In genomic region chr3:13236774-13237173, GRCh38 we compare ENCODE assay signal across 14 cellular contexts.
DNase-seq lines count a peak whose midpoint lies in the region; ATAC-seq and TF ChIP-seq lines count a peak whose summit lies in the region.
"Had no signal": no experiment of that assay in that cellular context is flagged by ENCODE, and none has a peak within 500 bp of the region (broad histone marks: within the 10 kb centered on the region; RNA-seq: fewer than 3 reads in every experiment).

No MANE protein-coding gene starts in this region.

- H4K20me1 ChIP-seq in SK-N-SH (ENCODE audit: insufficient read depth) (no peaks in the 10 kb centered on the region), DND-41 (ENCODE audit: insufficient read depth, low read length) (0 out of 2 replicates have a peak, but pooled peaks cover 3% of the 10 kb centered on the region), OCI-LY7 (ENCODE audit: insufficient read depth, low read length) (no peaks in the 10 kb centered on the region)

- 47% methylated on average over 4 of the region's 8 CpGs for WGBS in SK-N-SH (ENCODE audit: low lambda C conversion rate)

- POLR2A ChIA-PET in SK-N-SH (lab: Yijun Ruan, JAX) (no interaction called here), OCI-LY7 (lab: Charles Lee) (no interaction called here)

- H3K9me2 ChIP-seq in SK-N-SH, result no peaks in the 10 kb centered on the region
- H3K9me2 ChIP-seq in OCI-LY7 (ENCODE audit: insufficient read depth, low read length), result no peaks in the 10 kb centered on the region

- H3K4me2 ChIP-seq in SK-N-SH, result no peak overlapping the region
- H3K4me2 ChIP-seq in DND-41 (ENCODE audit: insufficient read depth, low read length), result no peak overlapping the region
- H3K4me2 ChIP-seq in OCI-LY7 (ENCODE audit: low read length), result peak overlapping the region; percentile 5
- H3K4me2 ChIP-seq: KMS-11 had no signal

- CTCF ChIA-PET in SK-N-SH (lab: Yijun Ruan, JAX), result interaction anchor here (1.4 to 1.5 kb wide), 2 partner anchors 15 to 144 kb away, joined by 3 to 4 read pairs; no protein-coding TSS in a partner anchor
- CTCF ChIA-PET in OCI-LY7 (lab: Charles Lee; ENCODE audit: unreplicated experiment), result no interaction called here

- no peaks in the 10 kb centered on the region for H3K9me3 ChIP-seq in SK-N-SH
- H3K9me3 ChIP-seq in DND-41 (ENCODE audit: insufficient read depth, low read length, severe bottlenecking), result no peaks in the 10 kb centered on the region
- no peaks in the 10 kb centered on the region for H3K9me3 ChIP-seq in OCI-LY7 (ENCODE audit: low read length)
- H3K9me3 ChIP-seq: Caco-2 had no signal

- H3K27me3 ChIP-seq in SK-N-SH (ENCODE audit: insufficient read depth) (no peaks in the 10 kb centered on the region; the same call in 1 of the 2 replicates), DND-41 (ENCODE audit: insufficient read depth, low read length, poor library complexity) (no peaks in the 10 kb centered on the region)

- intact Hi-C loops in OCI-LY7 (cut with micrococcal nuclease; ENCODE audit: unreplicated experiment), result loop anchor here (10.0 kb wide), 2 partner anchors 142 to 218 kb away; no protein-coding TSS in a partner anchor

- H2AFZ ChIP-seq in SK-N-SH (ENCODE audit: low read depth), result no peak overlapping the region
- no peak overlapping the region for H2AFZ ChIP-seq in DND-41 (ENCODE audit: low read depth, low read length)
- no peak overlapping the region for H2AFZ ChIP-seq in OCI-LY7 (ENCODE audit: low read length)

- peak; percentile 19 for DNase-seq in SK-N-SH
- peak; percentile 8 for DNase-seq in 8988T
- no peak for DNase-seq in DND-41
- peak; percentile 23 for DNase-seq in OCI-LY7 (ENCODE audit: low spot score)
- DNase-seq in D341Med (ENCODE audit: low spot score), result no peak
- DNase-seq in activated naive CD4-positive, alpha-beta T cell treated with Interleukin-2 at 50 U/mL for 16 hours, result no peak
- DNase-seq in HCEC 1CT, result no peak
- DNase-seq: Caco-2; CD4-positive, alpha-beta T cell; DMS153; H9 had no signal

- H3K9ac ChIP-seq in SK-N-SH (no peak overlapping the region), DND-41 (ENCODE audit: low read depth, low read length) (no peak overlapping the region)
- H3K9ac ChIP-seq: KMS-11 had no signal

- TF ChIP-seq RAD21 in SK-N-SH (IDR thresholded peaks at IDR 0.05; ENCODE audit: low read length), result no peak

- BruUV-seq in OCI-LY7 (replicated peaks; lab: Mats Ljungman, UMichigan), result no TSS peak

- TF ChIP-seq CTCF in SK-N-SH (IDR thresholded peaks at IDR 0.05) (no peak), DND-41 (IDR thresholded peaks at IDR 0.05; ENCODE audit: borderline replicate concordance, extremely low read depth, low read length, poor library complexity, severe bottlenecking) (no peak), OCI-LY7 (conservative IDR thresholded peaks at IDR 0.05; ENCODE audit: low read length) (no peak)

- no peaks in the 10 kb centered on the region for H3F3A ChIP-seq in SK-N-SH (replicated peaks; ENCODE audit: insufficient read depth)

- no peak overlapping the region for H3K4me3 ChIP-seq in SK-N-SH (ENCODE audit: low read depth in 2 of 2, low read length in 1 of 2)
- no peak overlapping the region for H3K4me3 ChIP-seq in DND-41 (ENCODE audit: low read depth in 1 of 2, low read length in 2 of 2)
- no peak overlapping the region for H3K4me3 ChIP-seq in OCI-LY7 (ENCODE audit: low read depth, low read length, poor library complexity, severe bottlenecking)

- TF ChIP-seq EP300 in SK-N-SH (IDR thresholded peaks at IDR 0.05; ENCODE audit: borderline replicate concordance in 1 of 2, low read depth in 1 of 2, low read length in 1 of 2), result no peak

- no peak for ATAC-seq in SK-N-SH treated with all-trans-retinoic acid at 6 μM for 48 hours
- ATAC-seq in DND-41 (ENCODE audit: insufficient read depth, low read depth), result no peak

- no peaks in the 10 kb centered on the region for H3K79me2 ChIP-seq in SK-N-SH (ENCODE audit: insufficient read depth)
- no peaks in the 10 kb centered on the region for H3K79me2 ChIP-seq in DND-41 (ENCODE audit: insufficient read depth, low read length)
- no peaks in the 10 kb centered on the region for H3K79me2 ChIP-seq in OCI-LY7 (ENCODE audit: insufficient read depth, low read depth, low read length)

- H3K36me3 ChIP-seq in SK-N-SH (replicated peaks in 1 of 2; ENCODE audit: control insufficient read depth in 1 of 2, insufficient read depth in 2 of 2, low read length in 1 of 2) (no peaks in the 10 kb centered on the region), DND-41 (ENCODE audit: insufficient read depth, low read length) (no peaks in the 10 kb centered on the region), OCI-LY7 (ENCODE audit: insufficient read depth, low read length) (no peaks in the 10 kb centered on the region)

- H3K27ac ChIP-seq in SK-N-SH (ENCODE audit: low read depth in 2 of 2, low read length in 1 of 2) (no peak overlapping the region), DND-41 (ENCODE audit: low read length) (peak overlapping the region; percentile 89), OCI-LY7 (ENCODE audit: low read depth, low read length, poor library complexity, severe bottlenecking) (no peak overlapping the region)
- H3K27ac ChIP-seq: C4-2B, KMS-11 had no signal

- H3K4me1 ChIP-seq in SK-N-SH (ENCODE audit: control insufficient read depth in 1 of 2, insufficient read depth in 2 of 2, low read depth in 1 of 2, low read length in 1 of 2) (no peaks in the 10 kb centered on the region), DND-41 (ENCODE audit: insufficient read depth, low read length) (peaks cover 40% of the 10 kb centered on the region), OCI-LY7 (ENCODE audit: insufficient read depth, low read length, poor library complexity, severe bottlenecking) (peaks cover 47% of the 10 kb centered on the region)
- H3K4me1 ChIP-seq: Caco-2 had no signal

TF ChIP-seq in SK-N-SH, 30 proteins besides CTCF, POLR2A, EP300 and RAD21 (continues in another document):
- no peak for TF ChIP-seq SMC3 (IDR thresholded peaks at IDR 0.05; ENCODE audit: low read depth, low read length)
- no peak for TF ChIP-seq MAX (IDR thresholded peaks at IDR 0.05; ENCODE audit: low read depth)
- TF ChIP-seq IRF3 (IDR thresholded peaks at IDR 0.05; ENCODE audit: low read depth, low read length), result no peak
- TF ChIP-seq MXI1 (IDR thresholded peaks at IDR 0.05; ENCODE audit: low read depth, low read length), result no peak

TF ChIP-seq in SK-N-SH treated with all-trans-retinoic acid at 6 μM for 48 hours, 23 proteins besides CTCF, POLR2A, EP300 and RAD21 (continues in another document):
- TF ChIP-seq CSDC2 (CRISPR knock-in tag; IDR thresholded peaks at IDR 0.05) (no peak), ZNF70 (CRISPR knock-in tag; IDR thresholded peaks at IDR 0.05) (no peak), BACH2 (CRISPR knock-in tag; IDR thresholded peaks at IDR 0.05; ENCODE audit: borderline replicate concordance) (no peak), ESRRG (CRISPR knock-in tag; IDR thresholded peaks at IDR 0.05) (no peak), POU6F1 (CRISPR knock-in tag; IDR thresholded peaks at IDR 0.05; ENCODE audit: borderline replicate concordance, low read depth) (no peak), ISL1 (CRISPR knock-in tag; IDR thresholded peaks at IDR 0.05) (no peak), PATZ1 (CRISPR knock-in tag; IDR thresholded peaks at IDR 0.05; ENCODE audit: borderline replicate concordance) (no peak)

Comparison
In these comparisons a context has a peak if more than half of its experiments do, and no peak if none do; other contexts are left out.
1. DNase-seq: peak in SK-N-SH (single experiment), 8988T (single experiment) and OCI-LY7 (single experiment); none in DND-41 (single experiment), D341Med (single experiment), activated naive CD4-positive, alpha-beta T cell treated with Interleukin-2 at 50 U/mL for 16 hours (single experiment) and HCEC 1CT (single experiment).